In the genomic region with DNA sequence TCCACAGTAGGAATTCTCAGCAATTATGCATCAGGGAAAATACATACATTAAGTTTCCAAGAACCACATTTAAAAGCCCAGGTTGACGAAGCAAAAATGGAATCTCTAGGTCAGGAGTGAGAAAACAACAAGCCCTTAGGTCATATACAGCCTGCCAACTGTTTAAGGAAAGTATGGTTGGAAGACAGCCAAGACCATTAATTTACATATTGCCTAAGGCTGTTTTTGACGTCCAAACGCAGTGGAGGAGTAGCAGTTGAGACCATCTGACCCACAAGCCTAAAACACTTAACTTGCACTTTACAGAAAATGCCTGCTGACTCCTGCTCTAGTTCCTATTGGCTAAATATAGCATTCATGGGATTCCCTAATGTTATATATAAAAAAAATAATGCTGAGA, we compare ENCODE assay signal across 8 cellular contexts.
DNase-seq lines count a peak whose midpoint lies in the region; ATAC-seq and TF ChIP-seq lines count a peak whose summit lies in the region.

No MANE protein-coding gene starts in this region.

- DNase-seq in Daoy (ENCODE audit: low read depth) (peak; percentile 42), NCI-H345 (lab: John Stamatoyannopoulos, UW) (peak; percentile 93), fibroblast of pulmonary artery (ENCODE audit: low read depth) (peak; percentile 88), sciatic nerve (ENCODE audit: low spot score) (no peak), dorsolateral prefrontal cortex (no peak), pons (ENCODE audit: low spot score) (no peak)
- DNase-seq in stimulated activated CD4-positive, alpha-beta T cell treated with anti-CD3 and anti-CD28 coated beads, Interleukin-12 subunit alpha, Interleukin-12 subunit beta, amount 100 ng/mL, for 4 hours: no peak

- H3K27me3 ChIP-seq in dorsolateral prefrontal cortex: no peaks in the 10 kb centered on the region

- peak; percentile 52 for ATAC-seq in HG02981 (IDR thresholded peaks at IDR 0.05; ENCODE audit: unreplicated experiment)
- ATAC-seq in sciatic nerve: no peak

- intact Hi-C loops in sciatic nerve (cut with DNase I): loop anchor here (10.0 kb wide), 1 partner anchor 597 kb away; no protein-coding TSS in a partner anchor
- intact Hi-C loops in dorsolateral prefrontal cortex (cut with DNase I): no loop called here

- H3K4me3 ChIP-seq in fibroblast of pulmonary artery (replicated peaks; ENCODE audit: low read depth, low read length): no peak overlapping the region
- H3K4me3 ChIP-seq in dorsolateral prefrontal cortex: no peak overlapping the region

- no peak overlapping the region for H3K27ac ChIP-seq in dorsolateral prefrontal cortex

- TF ChIP-seq CTCF in fibroblast of pulmonary artery (IDR thresholded peaks at IDR 0.05; ENCODE audit: low read length, missing control alignments): no peak
- TF ChIP-seq CTCF in dorsolateral prefrontal cortex (IDR thresholded peaks at IDR 0.05 in 54 of 56, conservative IDR thresholded peaks at IDR 0.05 in 2 of 56; ENCODE audit: low read depth in 1 of 56, partially characterized antibody in 56 of 56): no peak

Comparison
In these comparisons a context has a peak if more than half of its experiments do, and no peak if none do; other contexts are left out.
1. DNase-seq: peak in Daoy (single experiment), NCI-H345 (single experiment) and fibroblast of pulmonary artery (single experiment); none in sciatic nerve (single experiment), stimulated activated CD4-positive, alpha-beta T cell treated with anti-CD3 and anti-CD28 coated beads, Interleukin-12 subunit alpha, Interleukin-12 subunit beta, amount 100 ng/mL, for 4 hours (single experiment), dorsolateral prefrontal cortex (0 of 10) and pons (single experiment).